In the genomic region with DNA sequence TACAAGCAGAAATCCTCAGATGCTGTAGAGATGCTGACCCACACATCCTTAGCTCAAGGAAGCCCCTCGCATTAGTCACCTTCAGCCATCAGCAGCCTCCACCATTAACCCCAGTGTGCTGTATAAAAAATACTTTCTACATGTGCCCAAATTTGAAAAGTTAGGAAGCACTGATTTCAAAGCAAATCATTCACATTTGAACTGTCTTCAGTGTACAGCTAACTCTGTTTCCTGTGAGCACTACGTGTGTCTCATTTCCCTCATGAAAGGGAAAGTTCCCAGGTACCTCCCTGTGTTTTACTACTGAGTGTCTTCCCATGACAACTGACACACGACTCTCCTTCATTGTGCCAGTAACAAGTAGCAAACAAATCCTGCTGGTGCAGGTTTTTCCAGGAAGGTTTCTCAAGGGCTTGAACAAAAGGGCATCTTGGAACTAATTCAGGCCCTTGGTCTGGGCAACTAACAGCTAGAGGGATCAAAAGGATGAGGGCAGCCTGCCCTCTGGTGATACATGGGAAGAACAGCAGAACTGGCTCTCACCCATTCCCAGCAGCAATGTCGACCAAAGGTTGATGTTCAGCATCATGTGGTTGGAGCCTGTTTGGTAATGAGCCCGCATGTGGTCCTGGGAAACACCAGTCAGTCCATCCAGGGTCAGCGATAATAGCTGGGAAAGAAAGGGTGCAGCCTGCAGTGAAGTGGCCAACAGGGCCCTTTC, we compare ENCODE assay signal across 8 cellular contexts. TPM values are rescaled to one million over a fixed set of nuclear protein-coding genes. Genes with fewer than 3 reads are reported as not detected.
DNase-seq lines count a peak whose midpoint lies in the region; ATAC-seq lines count a peak whose summit lies in the region.

No MANE protein-coding gene starts in this region.

- no peak overlapping the region for H3K4me3 ChIP-seq in Karpas-422 (ENCODE audit: low read length)

- no peaks in the 10 kb centered on the region for H3K9me3 Mint-ChIP-seq in activated naive CD8-positive, alpha-beta T cell treated with anti-CD3 and anti-CD28 coated beads, Interleukin-2, amount 50 U/mL, for 24 hours

- peaks cover 27% of the 10 kb centered on the region for H3K79me2 ChIP-seq in Karpas-422 (ENCODE audit: low read length)

- H3K4me2 ChIP-seq in Karpas-422 (ENCODE audit: low read depth, low read length, poor library complexity, severe bottlenecking) = no peak overlapping the region

- no peak overlapping the region for H3K9ac ChIP-seq in Karpas-422 (ENCODE audit: low read length)

- H3K27ac ChIP-seq in Karpas-422 (ENCODE audit: low read length) = no peak overlapping the region

- H3K9me3 ChIP-seq in Karpas-422 (ENCODE audit: low read length) = no peaks in the 10 kb centered on the region

- H2AFZ ChIP-seq in Karpas-422 (ENCODE audit: low read length) = no peak overlapping the region

- H3K36me3 Mint-ChIP-seq in activated naive CD8-positive, alpha-beta T cell treated with anti-CD3 and anti-CD28 coated beads, Interleukin-2, amount 50 U/mL, for 24 hours (ENCODE audit: low read depth) = peaks cover 43% of the 10 kb centered on the region

- H3K9me2 ChIP-seq in Karpas-422 (replicated peaks; ENCODE audit: insufficient read depth, low read length) = no peaks in the 10 kb centered on the region

- H3K4me3 Mint-ChIP-seq in activated naive CD8-positive, alpha-beta T cell treated with anti-CD3 and anti-CD28 coated beads, Interleukin-2, amount 50 U/mL, for 24 hours = no peak overlapping the region

- H3K27me3 ChIP-seq in Karpas-422 (ENCODE audit: low read length) = no peaks in the 10 kb centered on the region

- H3K27ac Mint-ChIP-seq in activated naive CD8-positive, alpha-beta T cell treated with anti-CD3 and anti-CD28 coated beads, Interleukin-2, amount 50 U/mL, for 24 hours = peak overlapping the region; percentile 47

- H3K27me3 Mint-ChIP-seq in activated naive CD8-positive, alpha-beta T cell treated with anti-CD3 and anti-CD28 coated beads, Interleukin-2, amount 50 U/mL, for 24 hours = peaks cover 2% of the 10 kb centered on the region

- DNase-seq in NCI-H345 (lab: John Stamatoyannopoulos, UW) = peak; percentile 0
- DNase-seq in NCI-H345 treated with DMSO at 0.1 percent for 48 hours (lab: John Stamatoyannopoulos, UW; ENCODE audit: unreplicated experiment) = no peak
- peak; percentile 59 for DNase-seq in Karpas-422
- no peak for DNase-seq in activated naive CD8-positive, alpha-beta T cell treated with anti-CD3 and anti-CD28 coated beads, Interleukin-2, amount 50 U/mL, for 24 hours
- peak; percentile 53 for DNase-seq in kidney tubule cell (ENCODE audit: low spot score)

- no peaks in the 10 kb centered on the region for H4K20me1 ChIP-seq in Karpas-422 (ENCODE audit: insufficient read depth, low read depth, low read length)

- peaks cover 36% of the 10 kb centered on the region for H3K4me1 Mint-ChIP-seq in activated naive CD8-positive, alpha-beta T cell treated with anti-CD3 and anti-CD28 coated beads, Interleukin-2, amount 50 U/mL, for 24 hours

- peaks cover 17% of the 10 kb centered on the region for H3K4me1 ChIP-seq in Karpas-422 (ENCODE audit: low read length)

- ATAC-seq in activated naive CD8-positive, alpha-beta T cell treated with anti-CD3 and anti-CD28 coated beads, Interleukin-2, amount 50 U/mL, for 24 hours = no peak
- ATAC-seq in GM18873 (IDR thresholded peaks at IDR 0.05; ENCODE audit: low FRiP score, unreplicated experiment) (no peak), GM21367 (IDR thresholded peaks at IDR 0.05; ENCODE audit: unreplicated experiment) (no peak), GM19455 (IDR thresholded peaks at IDR 0.05; ENCODE audit: unreplicated experiment) (no peak)

- H3K36me3 ChIP-seq in Karpas-422 (ENCODE audit: insufficient read depth, low read length) = peaks cover 31% of the 10 kb centered on the region

RNA-seq across cellular contexts. Expression of a gene that starts 4.0 kb away (rescaled TPM):
- total RNA-seq in Karpas-422 (2014; rRNA removed; shearing (Covaris generic); ENCODE audit: low replicate concordance) = 24.4 and 37.4 TPM in 2 replicates

RNA-seq across cellular contexts. Expression of a gene that starts 25.8 kb away (rescaled TPM):
- 49.0 and 63.5 TPM in 2 replicates for total RNA-seq in Karpas-422 (2014; rRNA removed; shearing (Covaris generic); ENCODE audit: low replicate concordance)

Comparison
In these comparisons a context has a peak if more than half of its experiments do, and no peak if none do; other contexts are left out.
1. DNase-seq: peak in NCI-H345 (single experiment), Karpas-422 (single experiment) and kidney tubule cell (single experiment); none in NCI-H345 treated with DMSO at 0.1 percent for 48 hours (single experiment) and activated naive CD8-positive, alpha-beta T cell treated with anti-CD3 and anti-CD28 coated beads, Interleukin-2, amount 50 U/mL, for 24 hours (single experiment).